15 cellular contexts compared by ENCODE assay signal in the genomic region with DNA sequence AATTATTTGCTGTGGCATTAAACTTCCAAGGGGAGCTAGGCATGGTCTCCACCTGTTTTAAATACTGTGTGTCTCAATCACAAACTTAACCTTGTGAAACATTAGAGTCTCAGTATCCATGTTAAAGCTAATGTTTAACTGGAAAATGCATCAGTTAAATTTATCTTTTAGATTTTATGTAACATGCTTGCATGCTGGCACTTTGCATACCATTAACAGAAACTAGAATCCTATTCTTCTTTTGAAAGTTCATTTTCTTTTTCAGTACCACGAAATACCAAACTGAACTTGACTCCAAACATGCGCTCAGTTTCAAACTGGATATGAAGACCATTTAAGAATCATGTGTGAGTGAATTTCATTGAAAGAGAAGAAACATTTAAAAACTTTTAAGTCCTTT.
DNase-seq lines count a peak whose midpoint lies in the region; ATAC-seq lines count a peak whose summit lies in the region.
"Had no signal": no experiment of that assay in that cellular context is flagged by ENCODE, and none has a peak within 500 bp of the region (broad histone marks: within the 10 kb centered on the region; RNA-seq: fewer than 3 reads in every experiment).

No MANE protein-coding gene starts in this region.

- peaks cover 4% of the 10 kb centered on the region for H3K9me3 Mint-ChIP-seq in activated CD4-positive, alpha-beta T cell treated with anti-CD3 and anti-CD28 coated beads for 36 hours (ENCODE audit: low read depth)

- CTCF ChIA-PET in activated CD4-positive, alpha-beta T cell treated with anti-CD3 and anti-CD28 coated beads for 36 hours (lab: Charles Lee) = interaction anchor here (1.0 kb wide), 1 partner anchor 17 kb away, joined by 3 read pairs; no protein-coding TSS in a partner anchor

- ATAC-seq in GM18511 (IDR thresholded peaks at IDR 0.05; ENCODE audit: unreplicated experiment) = peak; percentile 72
- ATAC-seq in GM19324 (IDR thresholded peaks at IDR 0.05; ENCODE audit: low FRiP score, unreplicated experiment) = peak; percentile 76
- peak; percentile 50 for ATAC-seq in GM19452 (IDR thresholded peaks at IDR 0.05; ENCODE audit: unreplicated experiment)
- peak; percentile 39 for ATAC-seq in HG03175 (IDR thresholded peaks at IDR 0.05; ENCODE audit: unreplicated experiment)
- no peak for ATAC-seq in activated CD4-positive, alpha-beta T cell treated with anti-CD3 and anti-CD28 coated beads for 36 hours
- no peak for ATAC-seq in HG02840 (IDR thresholded peaks at IDR 0.05; ENCODE audit: low FRiP score, unreplicated experiment)

- H3K36me3 Mint-ChIP-seq in activated CD4-positive, alpha-beta T cell treated with anti-CD3 and anti-CD28 coated beads for 36 hours (ENCODE audit: low read depth) = no peaks in the 10 kb centered on the region
- H3K36me3 Mint-ChIP-seq: CD14-positive monocyte; CD4-positive, alpha-beta memory T cell had no signal

- no peaks in the 10 kb centered on the region for H3K27me3 Mint-ChIP-seq in activated CD4-positive, alpha-beta T cell treated with anti-CD3 and anti-CD28 coated beads for 36 hours
- H3K27me3 Mint-ChIP-seq: CD4-positive, alpha-beta memory T cell had no signal

- intact Hi-C loops in activated CD4-positive, alpha-beta T cell treated with anti-CD3 and anti-CD28 coated beads for 36 hours (cut with DNase I, micrococcal nuclease) = no loop called here

- H3K4me1 Mint-ChIP-seq in activated CD4-positive, alpha-beta T cell treated with anti-CD3 and anti-CD28 coated beads for 36 hours = no peaks in the 10 kb centered on the region
- H3K4me1 Mint-ChIP-seq: CD14-positive monocyte; CD4-positive, alpha-beta memory T cell had no signal

- no peak for DNase-seq in activated CD4-positive, alpha-beta T cell treated with anti-CD3 and anti-CD28 coated beads for 36 hours
- no peak for DNase-seq in NCI-H510A (lab: John Stamatoyannopoulos, UW)
- no peak for DNase-seq in GM19238 (ENCODE audit: insufficient read length, low spot score)
- DNase-seq: 8988T; CD4-positive, alpha-beta memory T cell; DMS153; DMS79; GDM1; H9 had no signal

- no peak overlapping the region for H3K4me3 Mint-ChIP-seq in activated CD4-positive, alpha-beta T cell treated with anti-CD3 and anti-CD28 coated beads for 36 hours
- H3K4me3 Mint-ChIP-seq: CD14-positive monocyte; CD4-positive, alpha-beta memory T cell; H9 had no signal

- POLR2A ChIA-PET in activated CD4-positive, alpha-beta T cell treated with anti-CD3 and anti-CD28 coated beads for 36 hours (lab: Charles Lee) = no interaction called here

- no peak overlapping the region for H3K27ac Mint-ChIP-seq in activated CD4-positive, alpha-beta T cell treated with anti-CD3 and anti-CD28 coated beads for 36 hours
- H3K27ac Mint-ChIP-seq: CD14-positive monocyte; CD4-positive, alpha-beta memory T cell; H9 had no signal

Comparison
In these comparisons a context has a peak if more than half of its experiments do, and no peak if none do; other contexts are left out.
1. ATAC-seq: peak in GM18511 (single experiment), GM19324 (single experiment), GM19452 (single experiment) and HG03175 (single experiment); none in activated CD4-positive, alpha-beta T cell treated with anti-CD3 and anti-CD28 coated beads for 36 hours (single experiment) and HG02840 (single experiment).